Comparison of ENCODE assay signal across 9 cellular contexts in the genomic region with DNA sequence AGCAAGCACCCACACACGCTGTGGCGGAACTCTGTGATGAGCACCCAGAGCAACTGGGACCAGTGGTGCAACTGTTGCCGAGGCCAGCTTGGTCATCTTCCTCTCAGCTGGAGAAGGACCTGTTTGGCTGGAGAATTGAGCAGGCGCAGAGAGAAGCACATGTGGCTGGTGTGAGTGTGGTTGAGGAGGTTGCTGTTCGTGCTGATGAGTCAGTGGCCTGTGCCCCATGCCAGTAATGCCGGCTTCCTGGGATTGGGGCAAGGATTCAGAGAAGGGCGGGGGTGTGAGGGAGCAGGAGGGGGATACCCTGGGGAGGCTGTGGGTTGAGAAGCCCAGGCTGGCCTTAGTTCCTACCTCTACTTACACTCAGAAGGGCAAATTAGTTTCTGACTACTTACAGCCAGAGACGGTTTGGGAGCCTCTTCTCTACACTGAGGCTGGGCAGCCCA. TPM values are rescaled to one million over a fixed set of nuclear protein-coding genes. Genes with fewer than 3 reads are reported as not detected.
DNase-seq lines count a peak whose midpoint lies in the region; ATAC-seq and TF ChIP-seq lines count a peak whose summit lies in the region.
"Had no signal": no experiment of that assay in that cellular context is flagged by ENCODE, and none has a peak within 500 bp of the region (broad histone marks: within the 10 kb centered on the region; RNA-seq: fewer than 3 reads in every experiment).

No MANE protein-coding gene starts in this region.

- no peaks in the 10 kb centered on the region for H3K79me2 ChIP-seq in GM23248 (ENCODE audit: insufficient read depth)

- peak overlapping the region; percentile 66 for H3K9ac ChIP-seq in GM23248
- H3K9ac ChIP-seq: KMS-11 had no signal

- 0 out of 2 replicates have a peak overlapping the region, but pooled peaks have one; percentile 20 for H3K4me3 ChIP-seq in GM23248
- no peak overlapping the region for H3K4me3 ChIP-seq in RWPE2 (ENCODE audit: severe bottlenecking)
- no peak overlapping the region for H3K4me3 ChIP-seq in epithelial cell of proximal tubule (ENCODE audit: low read depth, low read length)

- peak overlapping the region; percentile 31; the same call in 1 of the 2 replicates for H2AFZ ChIP-seq in GM23248

- H3F3A ChIP-seq in GM23248 (ENCODE audit: insufficient read depth), result peaks cover 33% of the 10 kb centered on the region

- peak overlapping the region; percentile 91 for H3K27ac ChIP-seq in GM23248
- no peak overlapping the region for H3K27ac ChIP-seq in RWPE2 (ENCODE audit: poor library complexity, severe bottlenecking)
- H3K27ac ChIP-seq: KMS-11 had no signal

- H3K4me1 ChIP-seq in GM23248 (ENCODE audit: insufficient read depth), result peaks cover 56% of the 10 kb centered on the region
- H3K4me1 ChIP-seq in RWPE2 (ENCODE audit: insufficient read depth, poor library complexity, severe bottlenecking), result peaks cover 16% of the 10 kb centered on the region

- H3K4me2 ChIP-seq in GM23248 (ENCODE audit: unreplicated experiment), result peak overlapping the region; percentile 52
- H3K4me2 ChIP-seq: KMS-11 had no signal

- peak; percentile 93 for ATAC-seq in RWPE2 (ENCODE audit: low read depth)
- ATAC-seq in HG03378 (IDR thresholded peaks at IDR 0.05; ENCODE audit: unreplicated experiment), result no peak
- ATAC-seq in GM18498 (IDR thresholded peaks at IDR 0.05; ENCODE audit: unreplicated experiment), result no peak

- no peaks in the 10 kb centered on the region for H3K9me2 ChIP-seq in GM23248 (ENCODE audit: insufficient read depth)

- no peaks in the 10 kb centered on the region for H4K20me1 ChIP-seq in GM23248 (ENCODE audit: insufficient read depth)

- H3K36me3 ChIP-seq in GM23248 (ENCODE audit: low read depth), result no peaks in the 10 kb centered on the region
- H3K36me3 ChIP-seq in RWPE2 (ENCODE audit: low read depth), result no peaks in the 10 kb centered on the region

- WGBS in GM23248 (ENCODE audit: low coverage in 1 of 2, low lambda C conversion rate in 2 of 2, missing lambda C conversion rate in 2 of 2), 2 experiments, result 1% methylated on average over 7 to 8 of the region's 8 CpGs

- DNase-seq in GM23248, result peak; percentile 98
- peak; percentile 74 for DNase-seq in RWPE2 (ENCODE audit: low spot score)
- peak; percentile 69 for DNase-seq in epithelial cell of proximal tubule (ENCODE audit: low read depth)
- peak; percentile 95 for DNase-seq in renal cortical epithelial cell (ENCODE audit: low read depth)
- no peak for DNase-seq in NCI-H526 treated with DMSO at 0.1 percent for 48 hours (lab: John Stamatoyannopoulos, UW)
- no peak for DNase-seq in NCI-H446 treated with DMSO at 0.1 percent for 48 hours (lab: John Stamatoyannopoulos, UW)

- H3K27me3 ChIP-seq in GM23248 (replicated peaks; ENCODE audit: insufficient read depth), result no peaks in the 10 kb centered on the region
- H3K27me3 ChIP-seq in RWPE2 (ENCODE audit: insufficient read depth, poor library complexity, severe bottlenecking), result no peaks in the 10 kb centered on the region

- H3K9me3 ChIP-seq in GM23248 (ENCODE audit: low read depth) (no peaks in the 10 kb centered on the region), RWPE2 (ENCODE audit: severe bottlenecking) (no peaks in the 10 kb centered on the region)

- in situ Hi-C loops in GM23248 (cut with MboI), result no loop called here

- TF ChIP-seq CTCF in RWPE2 (IDR thresholded peaks at IDR 0.05; ENCODE audit: poor library complexity, severe bottlenecking) (no peak), epithelial cell of proximal tubule (conservative IDR thresholded peaks at IDR 0.05; ENCODE audit: low read depth, low read length) (no peak)

RNA-seq across cellular contexts. Expression of gene EPS8L3, which starts 57.5 kb away (rescaled TPM):
- not detected in 2 replicates for total RNA-seq in GM23248 (2014; rRNA removed; shearing (Covaris generic))
- polyA plus RNA-seq in GM23248 (2016; fragmentation: Nextera tagmentation; extraction: Ambion mirVana), result not detected in 2 replicates
- not detected in 2 replicates for total RNA-seq in epithelial cell of proximal tubule
- total RNA-seq in renal cortical epithelial cell, result not detected in 2 replicates

Comparison
In these comparisons a context has a peak if more than half of its experiments do, and no peak if none do; other contexts are left out.
1. DNase-seq: peak in GM23248 (single experiment), RWPE2 (single experiment), epithelial cell of proximal tubule (single experiment) and renal cortical epithelial cell (single experiment); none in NCI-H526 treated with DMSO at 0.1 percent for 48 hours (single experiment) and NCI-H446 treated with DMSO at 0.1 percent for 48 hours (single experiment).